ENCODE assay signal across 8 cellular contexts in genomic region chr14:89276424-89276975, GRCh38.
DNase-seq lines count a peak whose midpoint lies in the region; ATAC-seq and TF ChIP-seq lines count a peak whose summit lies in the region.

No MANE protein-coding gene starts in this region.

- H3K36me3 ChIP-seq in mucosa of descending colon (ENCODE audit: low read depth), result no peaks in the 10 kb centered on the region

- H3K9me3 Mint-ChIP-seq in activated CD4-positive, alpha-beta T cell treated with anti-CD3 and anti-CD28 coated beads, Interleukin-2, amount 10 ng/mL, durations not matched to agents 7 days and 5 days, result no peaks in the 10 kb centered on the region

- TF ChIP-seq CTCF in mucosa of descending colon (IDR thresholded peaks at IDR 0.05), result no peak

- POLR2A ChIA-PET in activated CD4-positive, alpha-beta T cell treated with anti-CD3 and anti-CD28 coated beads, Interleukin-2, amount 10 ng/mL, durations not matched to agents 7 days and 5 days (lab: Charles Lee), result no interaction called here

- no peaks in the 10 kb centered on the region for H3K9me3 ChIP-seq in mucosa of descending colon

- peaks cover 42% of the 10 kb centered on the region for H3K4me1 Mint-ChIP-seq in activated CD4-positive, alpha-beta T cell treated with anti-CD3 and anti-CD28 coated beads, Interleukin-2, amount 10 ng/mL, durations not matched to agents 7 days and 5 days

- peaks cover 5% of the 10 kb centered on the region for H3K4me1 ChIP-seq in mucosa of descending colon (ENCODE audit: low read depth)

- no peak overlapping the region for H3K4me3 ChIP-seq in mucosa of descending colon

- peak; percentile 5 for DNase-seq in activated gamma-delta T cell treated with Interleukin-2 at 50 U/mL for 16 hours
- no peak for DNase-seq in activated gamma-delta T cell (lab: John Stamatoyannopoulos, UW)
- peak; percentile 37 for DNase-seq in activated CD4-positive, alpha-beta T cell treated with anti-CD3 and anti-CD28 coated beads, Interleukin-2, amount 10 ng/mL, durations not matched to agents 7 days and 5 days
- DNase-seq in mucosa of descending colon, result peak in 1 of 3 donors; percentile 24
- DNase-seq in NCI-H524 (lab: John Stamatoyannopoulos, UW), result no peak
- DNase-seq in 8988T, result no peak
- no peak for DNase-seq in DMS 273 (lab: John Stamatoyannopoulos, UW; ENCODE audit: unreplicated experiment)

- ATAC-seq in HG03097 (IDR thresholded peaks at IDR 0.05; ENCODE audit: low FRiP score, unreplicated experiment) (peak; percentile 85), mucosa of descending colon (peak; percentile 61)

- CTCF ChIA-PET in activated CD4-positive, alpha-beta T cell treated with anti-CD3 and anti-CD28 coated beads, Interleukin-2, amount 10 ng/mL, durations not matched to agents 7 days and 5 days (lab: Charles Lee), result interaction anchor here (0.6 to 1.6 kb wide), 3 partner anchors 9 to 1098 kb away, joined by 3 to 4 read pairs (median 3); no protein-coding TSS in a partner anchor

- intact Hi-C loops in mucosa of descending colon (cut with DNase I, micrococcal nuclease), result no loop called here

- peak overlapping the region; percentile 4 for H3K4me3 Mint-ChIP-seq in activated CD4-positive, alpha-beta T cell treated with anti-CD3 and anti-CD28 coated beads, Interleukin-2, amount 10 ng/mL, durations not matched to agents 7 days and 5 days

- H3K36me3 Mint-ChIP-seq in activated CD4-positive, alpha-beta T cell treated with anti-CD3 and anti-CD28 coated beads, Interleukin-2, amount 10 ng/mL, durations not matched to agents 7 days and 5 days (ENCODE audit: low read depth), result peaks cover 54% of the 10 kb centered on the region

- H3K27ac Mint-ChIP-seq in activated CD4-positive, alpha-beta T cell treated with anti-CD3 and anti-CD28 coated beads, Interleukin-2, amount 10 ng/mL, durations not matched to agents 7 days and 5 days, result peak overlapping the region; percentile 58

- H3K27me3 Mint-ChIP-seq in activated CD4-positive, alpha-beta T cell treated with anti-CD3 and anti-CD28 coated beads, Interleukin-2, amount 10 ng/mL, durations not matched to agents 7 days and 5 days, result no peaks in the 10 kb centered on the region

Comparison
In these comparisons a context has a peak if more than half of its experiments do, and no peak if none do; other contexts are left out.
1. DNase-seq: peak in activated gamma-delta T cell treated with Interleukin-2 at 50 U/mL for 16 hours (single experiment) and activated CD4-positive, alpha-beta T cell treated with anti-CD3 and anti-CD28 coated beads, Interleukin-2, amount 10 ng/mL, durations not matched to agents 7 days and 5 days (single experiment); none in activated gamma-delta T cell (single experiment), NCI-H524 (0 of 2), 8988T (single experiment) and DMS 273 (single experiment).